ENCODE assay signal across 8 cellular contexts in the genomic region with DNA sequence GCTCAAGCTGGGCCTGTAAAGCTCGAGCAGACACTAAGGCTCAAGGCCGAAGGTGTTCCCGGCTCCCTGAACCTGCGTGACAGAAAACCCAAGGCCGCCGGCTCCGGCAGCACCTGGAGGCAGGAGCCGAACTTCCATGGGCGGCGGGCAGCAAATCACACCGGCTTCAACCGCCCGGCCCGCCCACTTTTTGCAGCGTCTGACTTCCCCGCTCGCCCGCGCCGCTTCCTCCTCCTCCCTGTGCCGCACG. TPM values are rescaled to one million over a fixed set of nuclear protein-coding genes. Genes with fewer than 3 reads are reported as not detected.
DNase-seq lines count a peak whose midpoint lies in the region; ATAC-seq and TF ChIP-seq lines count a peak whose summit lies in the region.

No MANE protein-coding gene starts in this region.

- H3K27ac ChIP-seq in mammary epithelial cell (ENCODE audit: insufficient read depth, low read depth, low read length), result peak overlapping the region; percentile 87

- H3K36me3 Mint-ChIP-seq in WTC11, result no peaks in the 10 kb centered on the region

- H3K4me2 ChIP-seq in mammary epithelial cell (ENCODE audit: insufficient read depth, low read depth, low read length), result peak overlapping the region; percentile 99

- DNase-seq in NCI-H2107 treated with DMSO at 0.1 percent for 48 hours (lab: John Stamatoyannopoulos, UW; ENCODE audit: unreplicated experiment), result peak; percentile 60
- peak; percentile 91 for DNase-seq in WTC11 (ENCODE audit: low spot score)
- DNase-seq in mammary epithelial cell, result peak; percentile 88
- peak; percentile 94 for DNase-seq in islet precursor cell
- DNase-seq in stimulated activated CD4-positive, alpha-beta T cell treated with anti-CD3 and anti-CD28 coated beads, Interleukin-12 subunit alpha, Interleukin-12 subunit beta, amount 100 ng/mL, for 48 hours (ENCODE audit: low read depth in 2 of 3, low spot score in 1 of 3), result peak; percentile 73 to 86 (median 73)
- no peak for DNase-seq in SK-N-DZ (ENCODE audit: low spot score)

- peaks cover 52% of the 10 kb centered on the region for H3K27me3 Mint-ChIP-seq in WTC11 (ENCODE audit: low read depth)

- peak overlapping the region; percentile 95 for H3K27ac Mint-ChIP-seq in WTC11

- TF ChIP-seq CTCF in WTC11 (IDR thresholded peaks at IDR 0.05), result no peak
- no peak for TF ChIP-seq CTCF in mammary epithelial cell (conservative IDR thresholded peaks at IDR 0.05 in 1 of 2, IDR thresholded peaks at IDR 0.05 in 1 of 2; ENCODE audit: extremely low read depth in 1 of 2, insufficient read depth in 1 of 2, low read depth in 1 of 2, low read length in 2 of 2)

- in situ Hi-C loops in mammary epithelial cell (cut with MboI; ENCODE audit: low sequenced_read_pairs in 2 of 2), result no loop called here

- CTCF ChIA-PET in WTC11 (lab: Charles Lee), result interaction anchor here (0.6 to 2.0 kb wide), 3 partner anchors 40 to 264 kb away, joined by 3 to 8 read pairs (median 3); no protein-coding TSS in a partner anchor
- CTCF ChIA-PET in mammary epithelial cell (lab: Charles Lee; ENCODE audit: low non-redundant PET), result no interaction called here

- TF ChIP-seq POLR2A in GM18505 (IDR thresholded peaks at IDR 0.05; ENCODE audit: borderline replicate concordance, extremely low read depth, insufficient read depth, insufficient read length), result no peak

- H4K20me1 ChIP-seq in mammary epithelial cell (ENCODE audit: insufficient read depth, low read length), result no peaks in the 10 kb centered on the region

- peaks cover 39% of the 10 kb centered on the region for H3K79me2 ChIP-seq in mammary epithelial cell (ENCODE audit: insufficient read depth, low read length)

- peak overlapping the region; percentile 82 for H3K4me3 Mint-ChIP-seq in WTC11

- WGBS in mammary epithelial cell (ENCODE audit: low coverage, missing lambda C conversion rate), result 0% methylated on average over 3 of the region's 22 CpGs

- BruUV-seq in mammary epithelial cell (replicated peaks; lab: Mats Ljungman, UMichigan), result no TSS peak

- peaks cover 34% of the 10 kb centered on the region for H3K4me1 Mint-ChIP-seq in WTC11

- peak overlapping the region; percentile 71 to 79 (median 72) for H3K4me3 ChIP-seq in mammary epithelial cell (replicated peaks in 1 of 3; ENCODE audit: insufficient read depth in 1 of 3, low read depth in 2 of 3, low read length in 3 of 3)

- no peaks in the 10 kb centered on the region for H3K27me3 ChIP-seq in mammary epithelial cell (ENCODE audit: insufficient read depth, low read length)

- no peaks in the 10 kb centered on the region for H3K9me3 Mint-ChIP-seq in WTC11

- H2AFZ ChIP-seq in mammary epithelial cell (ENCODE audit: low read depth, low read length), result peak overlapping the region; percentile 97

- intact Hi-C loops in mammary epithelial cell (cut with micrococcal nuclease), result loop anchor here (1.0 to 2.0 kb wide), 2 partner anchors 13 to 29 kb away; partner anchors contain the start of gene LETM1

- POLR2A ChIA-PET in WTC11 (lab: Charles Lee), result interaction anchor here (1.0 kb wide), 1 partner anchor 15 kb away, joined by 3 read pairs; no protein-coding TSS in a partner anchor

- dilution Hi-C loops in mammary epithelial cell (cut with HindIII; ENCODE audit: low sequenced_read_pairs), result no loop called here

- H3K36me3 ChIP-seq in mammary epithelial cell (ENCODE audit: insufficient read depth, low read length), result no peaks in the 10 kb centered on the region

- H3K4me1 ChIP-seq in mammary epithelial cell (ENCODE audit: insufficient read depth, low read length), result peaks cover 21% of the 10 kb centered on the region

- H3K9ac ChIP-seq in mammary epithelial cell (ENCODE audit: insufficient read depth, low read length), result peak overlapping the region; percentile 72

- no peaks in the 10 kb centered on the region for H3K9me3 ChIP-seq in mammary epithelial cell (replicated peaks; ENCODE audit: insufficient read depth, low read length)

- ATAC-seq in GM18505 (IDR thresholded peaks at IDR 0.05; ENCODE audit: unreplicated experiment) (peak; percentile 44), HG03045 (IDR thresholded peaks at IDR 0.05; ENCODE audit: unreplicated experiment) (peak; percentile 42), WTC11 (peak; percentile 63)

TF ChIP-seq in WTC11, 78 proteins besides CTCF, POLR2A, EP300 and RAD21 (continues in another document):
- TF ChIP-seq NR2C2 (CRISPR knock-in tag; IDR thresholded peaks at IDR 0.05) (no peak), NR1H2 (CRISPR knock-in tag; IDR thresholded peaks at IDR 0.05) (no peak), CDX4 (CRISPR knock-in tag; IDR thresholded peaks at IDR 0.05; ENCODE audit: borderline replicate concordance) (no peak), ZNF281 (CRISPR knock-in tag; IDR thresholded peaks at IDR 0.05) (no peak), SP1 (CRISPR knock-in tag; conservative IDR thresholded peaks at IDR 0.05) (peak; percentile 53; the same call in 1 of the 2 replicates), NFYB (CRISPR knock-in tag; conservative IDR thresholded peaks at IDR 0.05; ENCODE audit: low read depth) (no peak), ARID4B (CRISPR knock-in tag; IDR thresholded peaks at IDR 0.05; ENCODE audit: borderline replicate concordance) (0 out of 2 replicates have a peak, but pooled peaks have one; percentile 69), JAZF1 (CRISPR knock-in tag; IDR thresholded peaks at IDR 0.05) (no peak), NFE2L1 (CRISPR knock-in tag; IDR thresholded peaks at IDR 0.05) (peak; percentile 89; the same call in 1 of the 2 replicates), RELA (CRISPR knock-in tag; IDR thresholded peaks at IDR 0.05; ENCODE audit: borderline replicate concordance) (no peak)

RNA-seq across cellular contexts. Expression of gene NSD2, which starts 0.9 kb away (rescaled TPM):
- 113 to 128 TPM (median 119 TPM) in 3 replicates for total RNA-seq in WTC11 (2021)
- 10 to 100 TPM; 23.2 to 68.8 TPM for total RNA-seq in mammary epithelial cell
- polyA plus RNA-seq in mammary epithelial cell, result 26.2 TPM
- 134 TPM for polyA minus RNA-seq in mammary epithelial cell
- 53.6 and 63.8 TPM in 2 replicates for polyA plus RNA-seq in SK-N-DZ (2014; cell fraction: cytosol; rRNA removed)
- 79.0 and 124 TPM in 2 replicates for polyA plus RNA-seq in SK-N-DZ (2014; cell fraction: nucleus; rRNA removed)

RNA-seq across cellular contexts. Expression of gene LETM1, which starts 14.3 kb away (rescaled TPM):
- 45.0 to 66.7 TPM (median 47.7 TPM) in 3 replicates for total RNA-seq in WTC11 (2021)
- 10 to 100 TPM; 71.2 to 79.6 TPM for total RNA-seq in mammary epithelial cell
- 31.8 TPM for polyA plus RNA-seq in mammary epithelial cell
- polyA minus RNA-seq in mammary epithelial cell, result 71.2 TPM
- 19.3 and 21.5 TPM in 2 replicates for polyA plus RNA-seq in SK-N-DZ (2014; cell fraction: cytosol; rRNA removed)
- polyA plus RNA-seq in SK-N-DZ (2014; cell fraction: nucleus; rRNA removed), result 69.2 and 77.3 TPM in 2 replicates
